ENCODE assay signal across 14 cellular contexts in the genomic region with DNA sequence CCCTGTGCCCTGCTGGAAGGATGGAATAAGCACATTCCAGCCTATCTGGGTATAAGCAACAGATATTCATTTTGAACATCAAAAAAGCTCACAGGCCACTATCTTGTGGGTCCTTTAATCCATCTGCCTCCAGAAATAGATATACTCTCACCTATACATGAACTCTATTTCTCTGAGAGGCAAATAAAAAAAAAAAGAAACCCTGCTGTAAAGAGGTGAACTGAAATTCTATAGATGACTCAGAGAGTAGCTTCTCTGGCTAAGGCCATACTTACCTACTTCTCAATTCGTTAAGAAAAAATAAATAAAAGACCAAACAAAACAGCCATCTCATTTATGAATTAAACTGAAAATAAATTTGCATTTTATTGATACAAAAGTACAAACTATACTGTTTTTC.
DNase-seq lines count a peak whose midpoint lies in the region; ATAC-seq, FAIRE-seq and TF ChIP-seq lines count a peak whose summit lies in the region.
"Had no signal": no experiment of that assay in that cellular context is flagged by ENCODE, and none has a peak within 500 bp of the region (broad histone marks: within the 10 kb centered on the region; RNA-seq: fewer than 3 reads in every experiment).

No MANE protein-coding gene starts in this region.

- no peaks in the 10 kb centered on the region for H3K36me3 ChIP-seq in prostate gland

- ATAC-seq in GM21825 (IDR thresholded peaks at IDR 0.05; ENCODE audit: unreplicated experiment) = peak; percentile 70
- ATAC-seq in HG03175 (IDR thresholded peaks at IDR 0.05; ENCODE audit: unreplicated experiment) = peak; percentile 95
- ATAC-seq in stimulated activated naive CD8-positive, alpha-beta T cell treated with anti-CD3 and anti-CD28 coated beads, Interleukin-15, amount 100 ng/mL, for 72 hours = no peak
- ATAC-seq: activated CD8-positive, alpha-beta T cell treated with anti-CD3 and anti-CD28 coated beads for 36 hours had no signal

- no peaks in the 10 kb centered on the region for H3K27me3 ChIP-seq in prostate gland (replicated peaks; ENCODE audit: insufficient read depth)

- H3K27ac ChIP-seq in prostate gland = no peak overlapping the region

- no peak for TF ChIP-seq POLR2A in GM12891 (IDR thresholded peaks at IDR 0.05; ENCODE audit: low read depth, low read length)
- no peak for TF ChIP-seq POLR2A in prostate gland (IDR thresholded peaks at IDR 0.05)

- FAIRE-seq in GM12891 (lab: Jason Lieb, UNC) (no peak), GM19239 (lab: Jason Lieb, UNC) (no peak)
- FAIRE-seq: endometrium had no signal

- H3K4me1 Mint-ChIP-seq in stimulated activated naive CD8-positive, alpha-beta T cell treated with anti-CD3 and anti-CD28 coated beads, Interleukin-15, amount 100 ng/mL, for 72 hours = no peaks in the 10 kb centered on the region

- no peaks in the 10 kb centered on the region for H3K9me3 ChIP-seq in prostate gland

- TF ChIP-seq CTCF in prostate gland (IDR thresholded peaks at IDR 0.05) = no peak

- no peaks in the 10 kb centered on the region for H3K27me3 Mint-ChIP-seq in stimulated activated naive CD8-positive, alpha-beta T cell treated with anti-CD3 and anti-CD28 coated beads, Interleukin-15, amount 100 ng/mL, for 72 hours
- H3K27me3 Mint-ChIP-seq: activated CD8-positive, alpha-beta T cell treated with anti-CD3 and anti-CD28 coated beads for 36 hours had no signal

- H3K4me3 Mint-ChIP-seq in stimulated activated naive CD8-positive, alpha-beta T cell treated with anti-CD3 and anti-CD28 coated beads, Interleukin-15, amount 100 ng/mL, for 72 hours = no peak overlapping the region
- H3K4me3 Mint-ChIP-seq: activated CD8-positive, alpha-beta T cell treated with anti-CD3 and anti-CD28 coated beads for 36 hours had no signal

- H3K4me3 ChIP-seq in prostate gland = no peak overlapping the region

- no peaks in the 10 kb centered on the region for H3K4me1 ChIP-seq in prostate gland (replicated peaks)

- intact Hi-C loops in prostate gland (cut with DNase I) = no loop called here

- DNase-seq in GM12891 (ENCODE audit: insufficient read length, low spot score) = peak; percentile 52
- peak; percentile 19 for DNase-seq in GM19239 (ENCODE audit: insufficient read length, low spot score)
- no peak for DNase-seq in stimulated activated naive CD8-positive, alpha-beta T cell treated with anti-CD3 and anti-CD28 coated beads, Interleukin-15, amount 100 ng/mL, for 72 hours
- no peak for DNase-seq in activated CD4-positive, alpha-beta T cell treated with anti-CD3 and anti-CD28 coated beads, Interleukin-2, amount 50 U/mL, for 4 hours
- no peak for DNase-seq in prostate gland (ENCODE audit: low spot score)
- no peak for DNase-seq in NCI-H2081 (lab: John Stamatoyannopoulos, UW)
- DNase-seq: activated CD8-positive, alpha-beta T cell treated with anti-CD3 and anti-CD28 coated beads for 36 hours; activated naive CD4-positive, alpha-beta T cell treated with anti-CD3 and anti-CD28 coated beads, Interleukin-2, amount 50 U/mL, for 16 hours; NCI-H1092; NCI-H524; stimulated activated CD4-positive, alpha-beta T cell treated with anti-CD3 and anti-CD28 coated beads, Interleukin-1b, Interleukin-23, amount 100 ng/mL, for 48 hours had no signal

- no peak overlapping the region for H3K27ac Mint-ChIP-seq in stimulated activated naive CD8-positive, alpha-beta T cell treated with anti-CD3 and anti-CD28 coated beads, Interleukin-15, amount 100 ng/mL, for 72 hours
- H3K27ac Mint-ChIP-seq: activated CD8-positive, alpha-beta T cell treated with anti-CD3 and anti-CD28 coated beads for 36 hours had no signal

- H3K9me3 Mint-ChIP-seq in stimulated activated naive CD8-positive, alpha-beta T cell treated with anti-CD3 and anti-CD28 coated beads, Interleukin-15, amount 100 ng/mL, for 72 hours = peaks cover 6 to 15% of the 10 kb centered on the region in 2 donors

- 66% methylated on average over 1 of the region's 1 CpG for WGBS in prostate gland

TF ChIP-seq in GM12891, 5 proteins besides CTCF, POLR2A, EP300 and RAD21:
- TF ChIP-seq POLR2AphosphoS5 (IDR thresholded peaks at IDR 0.05; ENCODE audit: low read depth, low read length) (no peak), TAF1 (IDR thresholded peaks at IDR 0.05; ENCODE audit: low read depth, low read length) (no peak), POU2F2 (IDR thresholded peaks at IDR 0.05; ENCODE audit: low read depth, low read length) (no peak), PAX5 (IDR thresholded peaks at IDR 0.05; ENCODE audit: insufficient read depth, low read length, severe bottlenecking) (no peak), SPI1 (IDR thresholded peaks at IDR 0.05; ENCODE audit: low read depth, low read length) (peak; percentile 52; the same call in 1 of the 2 replicates)
TF ChIP-seq in GM12891: peak in this region for 1.

Comparison
In these comparisons a context has a peak if more than half of its experiments do, and no peak if none do; other contexts are left out.
1. DNase-seq: peak in GM12891 (single experiment) and GM19239 (single experiment); none in stimulated activated naive CD8-positive, alpha-beta T cell treated with anti-CD3 and anti-CD28 coated beads, Interleukin-15, amount 100 ng/mL, for 72 hours (0 of 2), activated CD4-positive, alpha-beta T cell treated with anti-CD3 and anti-CD28 coated beads, Interleukin-2, amount 50 U/mL, for 4 hours (0 of 2), prostate gland (single experiment) and NCI-H2081 (0 of 2).